ENCODE assay signal across 10 cellular contexts in genomic region chr4:89055157-89056080, GRCh38. TPM values are rescaled to one million over a fixed set of nuclear protein-coding genes. Genes with fewer than 3 reads are reported as not detected.
DNase-seq lines count a peak whose midpoint lies in the region; ATAC-seq and TF ChIP-seq lines count a peak whose summit lies in the region.
"Had no signal": no experiment of that assay in that cellular context is flagged by ENCODE, and none has a peak within 500 bp of the region (broad histone marks: within the 10 kb centered on the region; RNA-seq: fewer than 3 reads in every experiment).

No MANE protein-coding gene starts in this region.

- H3K4me3 ChIP-seq in AG04449 (ENCODE audit: low read depth, low read length) (peak overlapping the region; percentile 59), HFF-Myc (replicated peaks; ENCODE audit: low read depth, low read length) (peak overlapping the region; percentile 58), muscle layer of duodenum (ENCODE audit: low read depth in 1 of 2, low read length in 2 of 2) (peak overlapping the region; percentile 57 to 69), right lobe of liver (no peak overlapping the region), thyroid gland (replicated peaks in 1 of 3) (no peak overlapping the region)
- H3K4me3 ChIP-seq: lung had no signal

- WGBS in right lobe of liver (ENCODE audit: insufficient coverage, low coverage, low lambda C conversion rate, missing lambda C conversion rate), result 50% methylated on average over 1 of the region's 1 CpG
- 73 to 87% methylated on average over 1 of the region's 1 CpG for WGBS in thyroid gland, 2 donors

- TF ChIP-seq CTCF in AG04449 (IDR thresholded peaks at IDR 0.05; ENCODE audit: insufficient read depth, low read length, missing control alignments) (no peak), HFF-Myc (IDR thresholded peaks at IDR 0.05; ENCODE audit: low read depth, low read length, missing control alignments) (no peak), GM10248 (IDR thresholded peaks at IDR 0.05; ENCODE audit: control extremely low read depth, extremely low read depth, low read depth, missing control alignments) (no peak), right lobe of liver (IDR thresholded peaks at IDR 0.05) (no peak), thyroid gland (IDR thresholded peaks at IDR 0.05) (no peak)

- CTCF ChIA-PET in AG04449 (lab: Yijun Ruan, JAX), result interaction anchor here (1.3 to 1.7 kb wide), 2 partner anchors 13 to 57 kb away, joined by 3 to 4 read pairs; no protein-coding TSS in a partner anchor
- CTCF ChIA-PET in GM10248 (lab: Yijun Ruan, JAX), result interaction anchor here (0.8 to 1.6 kb wide), 6 partner anchors 9 to 56 kb away, joined by 3 to 6 read pairs (median 4); no protein-coding TSS in a partner anchor

- H3K9me3 ChIP-seq in muscle layer of duodenum (ENCODE audit: control insufficient read depth in 1 of 2, low read length in 2 of 2), result peaks cover 0 to 3% of the 10 kb centered on the region in 2 donors
- H3K9me3 ChIP-seq in right lobe of liver, result no peaks in the 10 kb centered on the region
- no peaks in the 10 kb centered on the region for H3K9me3 ChIP-seq in thyroid gland

- POLR2A ChIA-PET in AG04449 (lab: Yijun Ruan, JAX), result no interaction called here
- POLR2A ChIA-PET in GM10248 (lab: Yijun Ruan, JAX), result no interaction called here

- no peaks in the 10 kb centered on the region for H3K36me3 ChIP-seq in muscle layer of duodenum (ENCODE audit: control insufficient read depth in 1 of 2, insufficient read depth in 2 of 2, low read length in 2 of 2)
- H3K36me3 ChIP-seq in right lobe of liver, result no peaks in the 10 kb centered on the region
- H3K36me3 ChIP-seq in thyroid gland, result no peaks in the 10 kb centered on the region

- intact Hi-C loops in right lobe of liver (cut with DNase I), result no loop called here
- intact Hi-C loops in thyroid gland (cut with DNase I), result no loop called here

- ATAC-seq in right lobe of liver (no peak), HG03432 (IDR thresholded peaks at IDR 0.05; ENCODE audit: unreplicated experiment) (no peak)
- ATAC-seq: SK-N-SH treated with all-trans-retinoic acid at 6 μM for 48 hours had no signal

- H3K4me1 ChIP-seq in muscle layer of duodenum (ENCODE audit: control insufficient read depth in 1 of 2, insufficient read depth in 2 of 2, low read length in 2 of 2) (peaks cover 0 to 5% of the 10 kb centered on the region in 2 donors), right lobe of liver (no peaks in the 10 kb centered on the region), thyroid gland (peaks cover 10 to 11% of the 10 kb centered on the region in 2 donors)

- no peak for DNase-seq in AG04449 (ENCODE audit: low read depth, low spot score)
- DNase-seq in HFF-Myc (ENCODE audit: extremely low read depth, low read depth), result no peak
- DNase-seq in cerebellar cortex (ENCODE audit: low spot score), result peak; percentile 57
- no peak for DNase-seq in GM10248 (ENCODE audit: extremely low spot score)
- DNase-seq in right lobe of liver, result no peak
- DNase-seq in thyroid gland, result no peak

- no peak overlapping the region for H3K27ac ChIP-seq in muscle layer of duodenum (ENCODE audit: low read length)
- H3K27ac ChIP-seq in right lobe of liver, result no peak overlapping the region
- H3K27ac ChIP-seq in thyroid gland, result no peak overlapping the region

- TF ChIP-seq POLR2A in right lobe of liver (IDR thresholded peaks at IDR 0.05), result no peak
- TF ChIP-seq POLR2A in thyroid gland (IDR thresholded peaks at IDR 0.05), result no peak

- H3K27me3 ChIP-seq in muscle layer of duodenum (ENCODE audit: low read depth, low read length) (no peaks in the 10 kb centered on the region), right lobe of liver (no peaks in the 10 kb centered on the region), thyroid gland (no peaks in the 10 kb centered on the region)

RNA-seq across cellular contexts. Expression of gene FAM13A, which starts 1.6 kb away (rescaled TPM):
- total RNA-seq in right lobe of liver, result 10 to 100 TPM; 28.3 to 82.5 (median 51.7) TPM
- 100 to 1,000 TPM; 157 to 327 (median 202) TPM for total RNA-seq in thyroid gland

RNA-seq across cellular contexts. Expression of gene TIGD2, which starts 55.9 kb away (rescaled TPM):
- total RNA-seq in right lobe of liver (10 to 100 TPM in 5 of 6 experiments, 1 to 10 TPM in 1; 8.5 to 16.8 (median 13.8) TPM), thyroid gland (1 to 10 TPM; 5.5 to 8.0 (median 7.2) TPM)

Comparison
In these comparisons a context has a peak if more than half of its experiments do, and no peak if none do; other contexts are left out.
1. H3K4me3 ChIP-seq: peak in AG04449 (single experiment), HFF-Myc (single experiment) and muscle layer of duodenum (2 of 2); none in right lobe of liver (0 of 3) and thyroid gland (0 of 3).